ENCODE assay signal across 31 cellular contexts in genomic region chr20:22495789-22496188, GRCh38.
"Had no signal": no experiment of that assay in that cellular context is flagged by ENCODE, and none has a peak within 500 bp of the region (broad histone marks: within the 10 kb centered on the region; RNA-seq: fewer than 3 reads in every experiment).

No MANE protein-coding gene starts in this region.

- H3K27me3 ChIP-seq: MG63 had no signal

- H3K4me3 ChIP-seq: MG63 had no signal

- H3K27ac ChIP-seq: KMS-11 had no signal

- H3K9ac ChIP-seq: KMS-11 had no signal

- H3K9me3 ChIP-seq: MG63 had no signal

- H3K4me2 ChIP-seq: KMS-11 had no signal

- H3K36me3 ChIP-seq: MG63 had no signal

- DNase-seq: Karpas-422, Kasumi-1, KG1, MG63, MM.1S, MV-4-11, NCI-H1048, NCI-H1092, NCI-H1092 treated with DMSO at 0.1 percent for 48 hours, NCI-H1105, NCI-H1105 treated with DMSO at 0.1 percent for 48 hours, NCI-H1417 treated with DMSO at 0.1 percent for 48 hours, NCI-H1436, NCI-H1436 treated with DMSO at 0.1 percent for 48 hours, NCI-H1694, NCI-H1694 treated with DMSO at 0.1 percent for 48 hours, NCI-H187, NCI-H187 treated with DMSO at 0.1 percent for 48 hours, NCI-H1930, NCI-H2029, NCI-H2029 treated with DMSO at 0.1 percent for 48 hours, NCI-H2081, NCI-H2081 treated with DMSO at 0.1 percent for 48 hours, NCI-H2107, NCI-H2171, NCI-H2171 treated with DMSO at 0.1 percent for 48 hours, NCI-H2227 treated with DMSO at 0.1 percent for 48 hours, NCI-H226, NCI-H446, NCI-H446 treated with DMSO at 0.1 percent for 48 hours had no signal
